Comparison of ENCODE assay signal across 36 cellular contexts in genomic region chr4:151638295-151638858, GRCh38.
"Had no signal": no experiment of that assay in that cellular context is flagged by ENCODE, and none has a peak within 500 bp of the region (broad histone marks: within the 10 kb centered on the region; RNA-seq: fewer than 3 reads in every experiment).

No MANE protein-coding gene starts in this region.

- H3K4me1 Mint-ChIP-seq: activated CD4-positive, alpha-beta memory T cell treated with anti-CD3 and anti-CD28 coated beads, Interleukin-2, amount 10 ng/mL, durations not matched to agents 7 days and 5 days; activated CD4-positive, alpha-beta T cell treated with anti-CD3 and anti-CD28 coated beads for 36 hours; activated CD4-positive, alpha-beta T cell treated with anti-CD3 and anti-CD28 coated beads, Interleukin-2, amount 10 ng/mL, durations not matched to agents 7 days and 5 days; activated CD8-positive, alpha-beta memory T cell treated with anti-CD3 and anti-CD28 coated beads, Interleukin-2, amount 10 ng/mL, durations not matched to agents 7 days and 5 days; activated naive CD4-positive, alpha-beta T cell treated with anti-CD3 and anti-CD28 coated beads, Interleukin-2, amount 50 U/mL, for 24 hours; activated naive CD8-positive, alpha-beta T cell treated with anti-CD3 and anti-CD28 coated beads, Interleukin-2, amount 10 ng/mL, durations not matched to agents 7 days and 5 days; activated naive CD8-positive, alpha-beta T cell treated with anti-CD3 and anti-CD28 coated beads, Interleukin-2, amount 50 U/mL, for 24 hours; brain; central memory CD8-positive, alpha-beta T cell; T-cell had no signal

- H3K27me3 Mint-ChIP-seq: activated naive CD4-positive, alpha-beta T cell treated with anti-CD3 and anti-CD28 coated beads, Interleukin-2, amount 50 U/mL, for 24 hours; activated naive CD8-positive, alpha-beta T cell; activated T-cell treated with anti-CD3 and anti-CD28 coated beads, Interleukin-2, amount 50 U/mL, for 24 hours; T-cell had no signal

- H3K9me3 Mint-ChIP-seq: activated CD4-positive, alpha-beta memory T cell treated with anti-CD3 and anti-CD28 coated beads, Interleukin-2, amount 10 ng/mL, durations not matched to agents 7 days and 5 days; activated CD4-positive, alpha-beta T cell treated with anti-CD3 and anti-CD28 coated beads, Interleukin-2, amount 10 ng/mL, durations not matched to agents 7 days and 5 days; activated naive CD4-positive, alpha-beta T cell treated with anti-CD3 and anti-CD28 coated beads for 36 hours; activated naive CD4-positive, alpha-beta T cell treated with anti-CD3 and anti-CD28 coated beads, Interleukin-2, amount 50 U/mL, for 24 hours; activated naive CD8-positive, alpha-beta T cell treated with anti-CD3 and anti-CD28 coated beads, Interleukin-2, amount 10 ng/mL, durations not matched to agents 7 days and 5 days; activated naive CD8-positive, alpha-beta T cell treated with anti-CD3 and anti-CD28 coated beads, Interleukin-2, amount 50 U/mL, for 24 hours; activated T-cell treated with anti-CD3 and anti-CD28 coated beads, Interleukin-2, amount 50 U/mL, for 24 hours; activated T-helper 2 cell treated with anti-CD3 and anti-CD28 coated beads, Interferon-gamma antibody, Interleukin-2, Interleukin-4, amounts not matched to agents 10 μg/mL and 5 μg/mL and 100 μg/mL, durations not matched to agents 14 hours and 24 hours and 36 hours; central memory CD8-positive, alpha-beta T cell; T-cell; WTC11 had no signal

- H3K9me3 ChIP-seq: ascending aorta had no signal

- H3K4me3 ChIP-seq: ascending aorta, cardiac muscle cell had no signal

- H3K27ac Mint-ChIP-seq: activated CD4-positive, alpha-beta memory T cell treated with anti-CD3 and anti-CD28 coated beads, Interleukin-2, amount 10 ng/mL, durations not matched to agents 7 days and 5 days; activated CD4-positive, alpha-beta T cell treated with anti-CD3 and anti-CD28 coated beads for 36 hours; activated CD4-positive, alpha-beta T cell treated with anti-CD3 and anti-CD28 coated beads, Interleukin-2, amount 10 ng/mL, durations not matched to agents 7 days and 5 days; activated CD8-positive, alpha-beta memory T cell treated with anti-CD3 and anti-CD28 coated beads, Interleukin-2, amount 10 ng/mL, durations not matched to agents 7 days and 5 days; activated CD8-positive, alpha-beta T cell treated with anti-CD3 and anti-CD28 coated beads, Interleukin-2, amount 10 ng/mL, durations not matched to agents 7 days and 5 days; activated naive CD4-positive, alpha-beta T cell treated with anti-CD3 and anti-CD28 coated beads for 36 hours; activated naive CD4-positive, alpha-beta T cell treated with anti-CD3 and anti-CD28 coated beads, Interleukin-2, amount 50 U/mL, for 24 hours; activated naive CD8-positive, alpha-beta T cell; activated naive CD8-positive, alpha-beta T cell treated with anti-CD3 and anti-CD28 coated beads, Interleukin-2, amount 10 ng/mL, durations not matched to agents 7 days and 5 days; activated naive CD8-positive, alpha-beta T cell treated with anti-CD3 and anti-CD28 coated beads, Interleukin-2, amount 50 U/mL, for 24 hours; activated T-cell treated with anti-CD3 and anti-CD28 coated beads, Interleukin-2, amount 50 U/mL, for 24 hours; activated T-helper 2 cell treated with anti-CD3 and anti-CD28 coated beads, Interferon-gamma antibody, Interleukin-2, Interleukin-4, amounts not matched to agents 10 μg/mL and 5 μg/mL and 100 μg/mL, durations not matched to agents 14 hours and 24 hours and 36 hours; T-cell; T-helper 17 cell; WTC11 had no signal

- H3K27ac ChIP-seq: ascending aorta, cardiac muscle cell, VCaP had no signal

- FAIRE-seq: bronchial epithelial cell, TTC549 had no signal

- H3K4me3 Mint-ChIP-seq: activated CD4-positive, alpha-beta memory T cell treated with anti-CD3 and anti-CD28 coated beads, Interleukin-2, amount 10 ng/mL, durations not matched to agents 7 days and 5 days; activated CD4-positive, alpha-beta T cell treated with anti-CD3 and anti-CD28 coated beads for 36 hours; activated CD4-positive, alpha-beta T cell treated with anti-CD3 and anti-CD28 coated beads, Interleukin-2, amount 10 ng/mL, durations not matched to agents 7 days and 5 days; activated CD8-positive, alpha-beta memory T cell treated with anti-CD3 and anti-CD28 coated beads, Interleukin-2, amount 10 ng/mL, durations not matched to agents 7 days and 5 days; activated CD8-positive, alpha-beta T cell treated with anti-CD3 and anti-CD28 coated beads, Interleukin-2, amount 10 ng/mL, durations not matched to agents 7 days and 5 days; activated naive CD4-positive, alpha-beta T cell treated with anti-CD3 and anti-CD28 coated beads for 36 hours; activated naive CD4-positive, alpha-beta T cell treated with anti-CD3 and anti-CD28 coated beads, Interleukin-2, amount 50 U/mL, for 24 hours; activated naive CD8-positive, alpha-beta T cell; activated naive CD8-positive, alpha-beta T cell treated with anti-CD3 and anti-CD28 coated beads, Interleukin-2, amount 10 ng/mL, durations not matched to agents 7 days and 5 days; activated naive CD8-positive, alpha-beta T cell treated with anti-CD3 and anti-CD28 coated beads, Interleukin-2, amount 50 U/mL, for 24 hours; activated T-cell treated with anti-CD3 and anti-CD28 coated beads, Interleukin-2, amount 50 U/mL, for 24 hours; brain; central memory CD8-positive, alpha-beta T cell; T-cell; T-helper 17 cell; WTC11 had no signal

- H3K27me3 ChIP-seq: ascending aorta, cardiac muscle cell had no signal

- H3K4me1 ChIP-seq: ascending aorta had no signal

- H3K36me3 ChIP-seq: ascending aorta, cardiac muscle cell had no signal

- H3K36me3 Mint-ChIP-seq: activated CD8-positive, alpha-beta memory T cell treated with anti-CD3 and anti-CD28 coated beads, Interleukin-2, amount 10 ng/mL, durations not matched to agents 7 days and 5 days; activated naive CD4-positive, alpha-beta T cell treated with anti-CD3 and anti-CD28 coated beads, Interleukin-2, amount 50 U/mL, for 24 hours; activated naive CD8-positive, alpha-beta T cell; activated naive CD8-positive, alpha-beta T cell treated with anti-CD3 and anti-CD28 coated beads, Interleukin-2, amount 10 ng/mL, durations not matched to agents 7 days and 5 days; brain; T-cell had no signal

- DNase-seq: activated CD4-positive, alpha-beta memory T cell treated with anti-CD3 and anti-CD28 coated beads, Interleukin-2, amount 10 ng/mL, durations not matched to agents 7 days and 5 days; activated CD4-positive, alpha-beta T cell treated with anti-CD3 and anti-CD28 coated beads for 1 hour; activated CD4-positive, alpha-beta T cell treated with anti-CD3 and anti-CD28 coated beads for 36 hours; activated CD4-positive, alpha-beta T cell treated with anti-CD3 and anti-CD28 coated beads for 48 hours; activated CD4-positive, alpha-beta T cell treated with anti-CD3 and anti-CD28 coated beads, Interleukin-2, amount 10 ng/mL, durations not matched to agents 7 days and 5 days; activated CD4-positive, alpha-beta T cell treated with anti-CD3 and anti-CD28 coated beads, Interleukin-2, amount 50 U/mL, for 48 hours; activated CD4-positive, CD25-positive, alpha-beta regulatory T cell; activated CD8-positive, alpha-beta memory T cell treated with anti-CD3 and anti-CD28 coated beads for 24 hours; activated CD8-positive, alpha-beta memory T cell treated with anti-CD3 and anti-CD28 coated beads, Interleukin-2, amount 10 ng/mL, durations not matched to agents 7 days and 5 days; activated CD8-positive, alpha-beta memory T cell treated with anti-CD3 and anti-CD28 coated beads, Interleukin-2, amount 50 U/mL, for 48 hours; activated CD8-positive, alpha-beta T cell treated with anti-CD3 and anti-CD28 coated beads, Interleukin-2, amount 10 ng/mL, durations not matched to agents 7 days and 5 days; activated effector memory CD4-positive, alpha-beta T cell treated with Interleukin-2 at 50 U/mL for 16 hours; activated gamma-delta T cell; activated naive CD4-positive, alpha-beta T cell treated with anti-CD3 and anti-CD28 coated beads for 36 hours; activated naive CD8-positive, alpha-beta T cell treated with anti-CD3 and anti-CD28 coated beads, Interleukin-2, amount 10 ng/mL, durations not matched to agents 7 days and 5 days; activated naive CD8-positive, alpha-beta T cell treated with anti-CD3 and anti-CD28 coated beads, Interleukin-2, amount 50 U/mL, for 24 hours; activated T-cell treated with anti-CD3 and anti-CD28 coated beads, Interleukin-2, amount 50 U/mL, for 24 hours; activated T-cell treated with anti-CD3 and anti-CD28 coated beads, Interleukin-2, amount 50 U/mL, for 48 hours; amygdala; anterior cingulate cortex; caudate nucleus; cerebellar nuclear complex; T-cell; T-helper 17 cell had no signal

- ATAC-seq: activated CD4-positive, alpha-beta T cell treated with anti-CD3 and anti-CD28 coated beads for 36 hours; activated CD4-positive, CD25-positive, alpha-beta regulatory T cell treated with anti-CD3 and anti-CD28 coated beads, Interleukin-2, amount 50 U/mL, for 24 hours; activated CD8-positive, alpha-beta memory T cell treated with anti-CD3 and anti-CD28 coated beads, Interleukin-2, amount 10 ng/mL, durations not matched to agents 7 days and 5 days; activated CD8-positive, alpha-beta T cell treated with anti-CD3 and anti-CD28 coated beads, Interleukin-2, amount 10 ng/mL, durations not matched to agents 7 days and 5 days; activated naive CD8-positive, alpha-beta T cell treated with anti-CD3 and anti-CD28 coated beads, Interleukin-2, amount 50 U/mL, for 24 hours; T-cell; T-helper 17 cell; WTC11 had no signal
